ENCODE assay signal across 11 cellular contexts in the genomic region with DNA sequence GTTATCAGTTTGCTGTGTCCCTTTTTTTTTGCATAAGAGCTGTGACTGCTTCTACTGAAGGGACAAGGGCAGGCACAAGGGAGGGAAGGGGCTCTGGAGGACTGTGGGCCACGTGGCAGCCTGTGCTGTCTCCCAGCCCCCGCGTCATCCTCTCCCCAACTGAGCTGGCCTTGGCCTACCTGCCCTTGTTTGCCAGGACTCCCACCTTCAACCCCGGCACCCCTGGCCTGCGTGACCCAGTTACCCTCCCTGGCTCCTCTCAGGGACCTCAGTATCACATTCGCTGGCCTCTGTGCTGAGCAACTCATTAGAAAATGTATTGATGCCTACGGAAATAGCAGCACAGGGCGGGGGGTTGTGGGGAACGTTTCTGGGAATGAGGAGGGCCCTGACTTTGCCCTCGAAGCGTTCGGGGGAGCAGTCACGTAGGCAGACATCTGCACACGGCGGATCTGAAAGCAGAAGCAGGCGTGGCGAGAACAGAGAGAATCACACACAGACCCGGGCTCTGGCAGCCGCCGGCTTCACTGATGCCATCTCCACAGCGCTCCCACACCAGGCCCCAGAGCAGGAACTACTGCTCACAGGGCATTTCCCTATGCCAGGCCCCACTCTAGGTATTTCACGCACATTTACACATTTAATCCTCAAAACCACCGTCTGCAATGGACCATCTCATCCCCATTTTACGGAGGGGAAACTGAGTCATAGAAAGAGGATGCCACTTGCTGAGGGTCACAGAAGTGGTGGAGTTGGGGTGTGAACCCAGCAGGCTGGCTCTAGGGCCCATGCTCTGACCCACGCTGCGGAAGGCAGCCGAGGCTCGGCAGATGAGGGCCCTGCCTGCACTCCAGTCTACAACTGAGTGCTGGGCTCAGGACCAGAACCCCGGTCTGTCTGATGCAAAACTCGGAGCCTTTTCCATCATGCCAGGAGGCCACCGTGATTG. TPM values are rescaled to one million over a fixed set of nuclear protein-coding genes. Genes with fewer than 3 reads are reported as not detected.
A peak's percentile ranks its signal among the peaks of the same experiment; 100 is the strongest.
DNase-seq lines count a peak whose midpoint lies in the region; ATAC-seq and TF ChIP-seq lines count a peak whose summit lies in the region.
"Had no signal": no experiment of that assay in that cellular context is flagged by ENCODE, and none has a peak within 500 bp of the region (broad histone marks: within the 10 kb centered on the region; RNA-seq: fewer than 3 reads in every experiment).

No MANE protein-coding gene starts in this region.

- H3K36me3 Mint-ChIP-seq in CD14-positive monocyte, result peaks cover 63 to 88% of the 10 kb centered on the region in 2 donors
- peaks cover 59% of the 10 kb centered on the region for H3K36me3 Mint-ChIP-seq in activated T-helper 1 cell treated with anti-CD3 and anti-CD28 coated beads, Interleukin-12 subunit alpha, Interleukin-12 subunit beta, Interleukin-2, Interleukin-4 antibody, amounts not matched to agents 30 ng/mL and 10 ng/mL and 1 ng/mL, durations not matched to agents 14 hours and 24 hours and 36 hours (ENCODE audit: low read depth)
- peaks cover 0 to 30% (median 0%) of the 10 kb centered on the region in 5 donors for H3K36me3 Mint-ChIP-seq in naive thymus-derived CD4-positive, alpha-beta T cell

- no peak for DNase-seq in CD14-positive monocyte (ENCODE audit: low spot score)
- no peak for DNase-seq in HL-60 (ENCODE audit: low read depth in 1 of 2, low spot score in 1 of 2)
- no peak for DNase-seq in activated T-helper 1 cell treated with anti-CD3 and anti-CD28 coated beads, Interleukin-12 subunit alpha, Interleukin-12 subunit beta, Interleukin-2, Interleukin-4 antibody, amounts not matched to agents 30 ng/mL and 10 ng/mL and 1 ng/mL, durations not matched to agents 14 hours and 24 hours and 36 hours (ENCODE audit: low spot score)
- DNase-seq in naive thymus-derived CD4-positive, alpha-beta T cell, result no peak
- DNase-seq in esophagus squamous epithelium (lab: John Stamatoyannopoulos, UW), result no peak
- DNase-seq: lower lobe of right lung, NCI-H2081, T1000 had no signal

- no peak for TF ChIP-seq CTCF in CD14-positive monocyte (IDR thresholded peaks at IDR 0.05)
- no peak for TF ChIP-seq CTCF in HL-60 (IDR thresholded peaks at IDR 0.05; ENCODE audit: insufficient read depth, low read length)
- no peak for TF ChIP-seq CTCF in esophagus squamous epithelium (IDR thresholded peaks at IDR 0.05)

- H3K27me3 ChIP-seq in HL-60 (ENCODE audit: insufficient read depth, poor library complexity, severe bottlenecking), result no peaks in the 10 kb centered on the region
- H3K27me3 ChIP-seq in naive thymus-derived CD4-positive, alpha-beta T cell (ENCODE audit: control insufficient read depth in 2 of 2, insufficient read depth in 2 of 2, low read length in 2 of 2), result no peaks in the 10 kb centered on the region
- H3K27me3 ChIP-seq in esophagus squamous epithelium, result no peaks in the 10 kb centered on the region

- H3K4me1 Mint-ChIP-seq in CD14-positive monocyte, result peaks cover 62% of the 10 kb centered on the region
- H3K4me1 Mint-ChIP-seq in activated T-helper 1 cell treated with anti-CD3 and anti-CD28 coated beads, Interleukin-12 subunit alpha, Interleukin-12 subunit beta, Interleukin-2, Interleukin-4 antibody, amounts not matched to agents 30 ng/mL and 10 ng/mL and 1 ng/mL, durations not matched to agents 14 hours and 24 hours and 36 hours (ENCODE audit: low read depth), result peaks cover 44% of the 10 kb centered on the region
- peaks cover 26 to 59% (median 43%) of the 10 kb centered on the region in 7 donors for H3K4me1 Mint-ChIP-seq in naive thymus-derived CD4-positive, alpha-beta T cell

- H3K27me3 Mint-ChIP-seq in CD14-positive monocyte (ENCODE audit: low read depth in 3 of 3), result no peaks in the 10 kb centered on the region
- no peaks in the 10 kb centered on the region for H3K27me3 Mint-ChIP-seq in activated T-helper 1 cell treated with anti-CD3 and anti-CD28 coated beads, Interleukin-12 subunit alpha, Interleukin-12 subunit beta, Interleukin-2, Interleukin-4 antibody, amounts not matched to agents 30 ng/mL and 10 ng/mL and 1 ng/mL, durations not matched to agents 14 hours and 24 hours and 36 hours (ENCODE audit: insufficient read depth)
- H3K27me3 Mint-ChIP-seq in naive thymus-derived CD4-positive, alpha-beta T cell, result no peaks in the 10 kb centered on the region

- H3K4me3 ChIP-seq in HL-60 (replicated peaks; ENCODE audit: insufficient read depth, low read length), result no peak overlapping the region
- no peak overlapping the region for H3K4me3 ChIP-seq in naive thymus-derived CD4-positive, alpha-beta T cell (ENCODE audit: low read length)
- H3K4me3 ChIP-seq in esophagus squamous epithelium, result no peak overlapping the region
- H3K4me3 ChIP-seq: lower lobe of right lung had no signal

- H3K36me3 ChIP-seq in naive thymus-derived CD4-positive, alpha-beta T cell (ENCODE audit: control insufficient read depth in 2 of 3, insufficient read depth in 3 of 3, low read length in 3 of 3), result peaks cover 0 to 58% (median 10%) of the 10 kb centered on the region in 3 experiments
- H3K36me3 ChIP-seq in esophagus squamous epithelium, result peaks cover 0 to 84% (median 10%) of the 10 kb centered on the region in 3 donors

- ATAC-seq in naive thymus-derived CD4-positive, alpha-beta T cell, result peak; percentile 41
- ATAC-seq in GM21619 (IDR thresholded peaks at IDR 0.05; ENCODE audit: unreplicated experiment), result no peak
- no peak for ATAC-seq in GM18498 (IDR thresholded peaks at IDR 0.05; ENCODE audit: unreplicated experiment)
- ATAC-seq in HG03565 (IDR thresholded peaks at IDR 0.05; ENCODE audit: unreplicated experiment), result no peak
- ATAC-seq: lower lobe of right lung had no signal

- H3K27ac ChIP-seq in HL-60 (replicated peaks) (peak overlapping the region; percentile 66), esophagus squamous epithelium (peak overlapping the region in 1 of 4 donors; percentile 52)
- H3K27ac ChIP-seq in naive thymus-derived CD4-positive, alpha-beta T cell (ENCODE audit: low read depth, low read length), result no peak overlapping the region
- H3K27ac ChIP-seq: lower lobe of right lung had no signal

- TF ChIP-seq POLR2A in esophagus squamous epithelium (IDR thresholded peaks at IDR 0.05), result no peak

- intact Hi-C loops in CD14-positive monocyte (cut with micrococcal nuclease), result no loop called here
- intact Hi-C loops in activated T-helper 1 cell treated with anti-CD3 and anti-CD28 coated beads, Interleukin-12 subunit alpha, Interleukin-12 subunit beta, Interleukin-2, Interleukin-4 antibody, amounts not matched to agents 30 ng/mL and 10 ng/mL and 1 ng/mL, durations not matched to agents 14 hours and 24 hours and 36 hours (cut with micrococcal nuclease), result no loop called here
- intact Hi-C loops in naive thymus-derived CD4-positive, alpha-beta T cell (cut with micrococcal nuclease), result no loop called here
- intact Hi-C loops in esophagus squamous epithelium (cut with DNase I), result no loop called here

- POLR2A ChIA-PET in naive thymus-derived CD4-positive, alpha-beta T cell (lab: Charles Lee), result interaction anchor here (0.6 kb wide), 1 partner anchor 212 kb away, joined by 5 read pairs; no protein-coding TSS in a partner anchor

- WGBS in esophagus squamous epithelium, 2 donors, result 79 to 83% methylated on average over 18 to 20 of the region's 31 CpGs

- H3K4me3 Mint-ChIP-seq in CD14-positive monocyte, result peak overlapping the region in 1 of 2 donors; percentile 48
- H3K4me3 Mint-ChIP-seq in activated T-helper 1 cell treated with anti-CD3 and anti-CD28 coated beads, Interleukin-12 subunit alpha, Interleukin-12 subunit beta, Interleukin-2, Interleukin-4 antibody, amounts not matched to agents 30 ng/mL and 10 ng/mL and 1 ng/mL, durations not matched to agents 14 hours and 24 hours and 36 hours, result no peak overlapping the region
- H3K4me3 Mint-ChIP-seq in naive thymus-derived CD4-positive, alpha-beta T cell, result peak overlapping the region in 1 of 10 donors; percentile 41

- CTCF ChIA-PET in naive thymus-derived CD4-positive, alpha-beta T cell (lab: Charles Lee), result no interaction called here

- H3K9me3 ChIP-seq in naive thymus-derived CD4-positive, alpha-beta T cell (ENCODE audit: control insufficient read depth in 2 of 3, low read length in 3 of 3), result no peaks in the 10 kb centered on the region
- no peaks in the 10 kb centered on the region for H3K9me3 ChIP-seq in esophagus squamous epithelium
- H3K9me3 ChIP-seq: lower lobe of right lung had no signal

- H3K4me1 ChIP-seq in naive thymus-derived CD4-positive, alpha-beta T cell (ENCODE audit: control insufficient read depth in 2 of 2, insufficient read depth in 2 of 2, low read length in 2 of 2), result peaks cover 10 to 12% of the 10 kb centered on the region in 2 donors
- H3K4me1 ChIP-seq in esophagus squamous epithelium, result peaks cover 9 to 39% (median 10%) of the 10 kb centered on the region in 3 donors

- no peaks in the 10 kb centered on the region for H3K9me3 Mint-ChIP-seq in CD14-positive monocyte
- no peaks in the 10 kb centered on the region for H3K9me3 Mint-ChIP-seq in activated T-helper 1 cell treated with anti-CD3 and anti-CD28 coated beads, Interleukin-12 subunit alpha, Interleukin-12 subunit beta, Interleukin-2, Interleukin-4 antibody, amounts not matched to agents 30 ng/mL and 10 ng/mL and 1 ng/mL, durations not matched to agents 14 hours and 24 hours and 36 hours
- peaks cover 0 to 6% (median 0%) of the 10 kb centered on the region in 11 donors for H3K9me3 Mint-ChIP-seq in naive thymus-derived CD4-positive, alpha-beta T cell

- peak overlapping the region; percentile 32 to 91 (median 80) for H3K27ac Mint-ChIP-seq in CD14-positive monocyte
- peak overlapping the region; percentile 23 for H3K27ac Mint-ChIP-seq in activated T-helper 1 cell treated with anti-CD3 and anti-CD28 coated beads, Interleukin-12 subunit alpha, Interleukin-12 subunit beta, Interleukin-2, Interleukin-4 antibody, amounts not matched to agents 30 ng/mL and 10 ng/mL and 1 ng/mL, durations not matched to agents 14 hours and 24 hours and 36 hours
- H3K27ac Mint-ChIP-seq in naive thymus-derived CD4-positive, alpha-beta T cell, result no peak overlapping the region

RNA-seq across cellular contexts. Expression of a gene that starts 5.7 kb away (rescaled TPM):
- polyA plus RNA-seq in CD14-positive monocyte, result 1 to 10 TPM; 5.8 to 6.0 TPM
- 50.7 and 52.0 TPM in 2 replicates for total RNA-seq in activated T-helper 1 cell treated with anti-CD3 and anti-CD28 coated beads, Interleukin-12 subunit alpha, Interleukin-12 subunit beta, Interleukin-2, Interleukin-4 antibody, amounts not matched to agents 30 ng/mL and 10 ng/mL and 1 ng/mL, durations not matched to agents 14 hours and 24 hours and 36 hours
- total RNA-seq in naive thymus-derived CD4-positive, alpha-beta T cell, result 10 to 100 TPM in 3 of 5 experiments, 1 to 10 TPM in 2; 5.9 to 16.1 (median 14.9) TPM
- polyA plus RNA-seq in naive thymus-derived CD4-positive, alpha-beta T cell, result 1 to 10 TPM; 1.6 to 1.9 TPM
- 1 to 10 TPM; 3.3 to 9.7 (median 8.2) TPM for total RNA-seq in esophagus squamous epithelium

RNA-seq across cellular contexts. Expression of a gene that starts 6.0 kb away (rescaled TPM):
- 10 to 100 TPM; 48.6 to 62.2 TPM for polyA plus RNA-seq in CD14-positive monocyte
- total RNA-seq in activated T-helper 1 cell treated with anti-CD3 and anti-CD28 coated beads, Interleukin-12 subunit alpha, Interleukin-12 subunit beta, Interleukin-2, Interleukin-4 antibody, amounts not matched to agents 30 ng/mL and 10 ng/mL and 1 ng/mL, durations not matched to agents 14 hours and 24 hours and 36 hours, result 231 and 238 TPM in 2 replicates
- 100 to 1,000 TPM in 1 of 5 experiments, 10 to 100 TPM in 4; 26.9 to 130 (median 52.4) TPM for total RNA-seq in naive thymus-derived CD4-positive, alpha-beta T cell
- polyA plus RNA-seq in naive thymus-derived CD4-positive, alpha-beta T cell, result 10 to 100 TPM; 46.3 to 65.0 TPM
- 10 to 100 TPM; 34.5 to 40.1 (median 34.9) TPM for total RNA-seq in esophagus squamous epithelium

RNA-seq across cellular contexts. Expression of a gene that starts 26.6 kb away (rescaled TPM):
- polyA plus RNA-seq in CD14-positive monocyte, result 1 to 10 TPM; 7.0 to 7.6 TPM
- total RNA-seq in activated T-helper 1 cell treated with anti-CD3 and anti-CD28 coated beads, Interleukin-12 subunit alpha, Interleukin-12 subunit beta, Interleukin-2, Interleukin-4 antibody, amounts not matched to agents 30 ng/mL and 10 ng/mL and 1 ng/mL, durations not matched to agents 14 hours and 24 hours and 36 hours, result 50.0 and 51.5 TPM in 2 replicates
- total RNA-seq in naive thymus-derived CD4-positive, alpha-beta T cell, result 1 to 10 TPM; 1.2 to 6.8 (median 1.9) TPM
- not detected for polyA plus RNA-seq in naive thymus-derived CD4-positive, alpha-beta T cell
- total RNA-seq in esophagus squamous epithelium, result under 1 TPM; 0.56 to 0.91 (median 0.73) TPM

RNA-seq across cellular contexts. Expression of a gene that starts 37.6 kb away (rescaled TPM):
- under 1 TPM; 0.28 to 0.67 TPM for polyA plus RNA-seq in CD14-positive monocyte
- total RNA-seq in activated T-helper 1 cell treated with anti-CD3 and anti-CD28 coated beads, Interleukin-12 subunit alpha, Interleukin-12 subunit beta, Interleukin-2, Interleukin-4 antibody, amounts not matched to agents 30 ng/mL and 10 ng/mL and 1 ng/mL, durations not matched to agents 14 hours and 24 hours and 36 hours, result not detected in 2 replicates
- 1 to 10 TPM in 1 of 5 experiments, under 1 TPM in 3, not detected in 1; 0.14 to 1.3 (median 0.39) TPM for total RNA-seq in naive thymus-derived CD4-positive, alpha-beta T cell
- polyA plus RNA-seq in naive thymus-derived CD4-positive, alpha-beta T cell, result not detected
- under 1 TPM in 1 of 4 donors, not detected in 3; 0.38 TPM for total RNA-seq in esophagus squamous epithelium

RNA-seq across cellular contexts. Expression of a gene that starts 45.8 kb away (rescaled TPM):
- 1 to 10 TPM; 3.1 to 4.5 TPM for polyA plus RNA-seq in CD14-positive monocyte
- 38.7 and 41.8 TPM in 2 replicates for total RNA-seq in activated T-helper 1 cell treated with anti-CD3 and anti-CD28 coated beads, Interleukin-12 subunit alpha, Interleukin-12 subunit beta, Interleukin-2, Interleukin-4 antibody, amounts not matched to agents 30 ng/mL and 10 ng/mL and 1 ng/mL, durations not matched to agents 14 hours and 24 hours and 36 hours
- 100 to 1,000 TPM in 1 of 5 experiments, 10 to 100 TPM in 4; 42.9 to 106 (median 53.0) TPM for total RNA-seq in naive thymus-derived CD4-positive, alpha-beta T cell
- 10 to 100 TPM; 11.6 to 22.2 TPM for polyA plus RNA-seq in naive thymus-derived CD4-positive, alpha-beta T cell
- 10 to 100 TPM in 3 of 4 donors, 1 to 10 TPM in 1; 6.7 to 25.9 (median 16.9) TPM for total RNA-seq in esophagus squamous epithelium

Comparison
In these comparisons a context has a peak if more than half of its experiments do, and no peak if none do; other contexts are left out.
1. H3K27ac Mint-ChIP-seq: peak in CD14-positive monocyte (7 of 7) and activated T-helper 1 cell treated with anti-CD3 and anti-CD28 coated beads, Interleukin-12 subunit alpha, Interleukin-12 subunit beta, Interleukin-2, Interleukin-4 antibody, amounts not matched to agents 30 ng/mL and 10 ng/mL and 1 ng/mL, durations not matched to agents 14 hours and 24 hours and 36 hours (single experiment); none in naive thymus-derived CD4-positive, alpha-beta T cell (0 of 9).